24 cellular contexts compared by ENCODE assay signal in the genomic region with DNA sequence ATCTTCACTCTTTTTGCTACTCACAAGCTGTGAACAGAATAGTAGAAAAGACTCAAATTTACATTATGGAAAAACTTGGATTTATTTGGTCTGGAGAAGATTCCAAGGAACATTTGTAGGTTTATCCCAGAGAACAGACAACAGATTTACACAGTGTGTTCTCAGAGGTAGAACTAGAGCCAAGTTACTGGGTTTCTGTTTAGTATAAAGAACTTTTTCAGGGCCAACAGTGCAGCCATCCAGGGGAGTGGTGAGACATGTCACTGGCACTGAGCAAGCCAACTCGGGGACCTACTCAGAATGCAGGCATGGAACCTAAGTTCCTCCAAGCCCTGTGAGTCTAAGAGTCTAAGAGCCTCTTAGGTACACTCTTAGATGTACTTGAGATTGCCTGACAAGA.
"Had no signal": no experiment of that assay in that cellular context is flagged by ENCODE, and none has a peak within 500 bp of the region (broad histone marks: within the 10 kb centered on the region; RNA-seq: fewer than 3 reads in every experiment).

No MANE protein-coding gene starts in this region.

- H3K36me3 ChIP-seq: colonic mucosa, esophagus muscularis mucosa, esophagus squamous epithelium, gastrocnemius medialis, heart left ventricle, heart right ventricle had no signal

- H3K4me1 ChIP-seq: colonic mucosa, esophagus muscularis mucosa, esophagus squamous epithelium, foreskin keratinocyte, gastroesophageal sphincter had no signal

- H3K4me3 ChIP-seq: colonic mucosa, coronary artery, dorsolateral prefrontal cortex, esophagus muscularis mucosa, esophagus squamous epithelium, gastrocnemius medialis, gastroesophageal sphincter, heart left ventricle, heart right ventricle had no signal

- H3K27ac ChIP-seq: colonic mucosa, coronary artery, dorsolateral prefrontal cortex, epithelial cell of prostate, esophagus muscularis mucosa, esophagus squamous epithelium, foreskin keratinocyte, gastrocnemius medialis, gastroesophageal sphincter, heart right ventricle had no signal

- H3K9me3 ChIP-seq: colonic mucosa, esophagus muscularis mucosa, esophagus squamous epithelium, gastrocnemius medialis, gastroesophageal sphincter, heart left ventricle, heart right ventricle had no signal

- DNase-seq: colonic mucosa; cortex of kidney; dermis blood vessel endothelial cell; dorsolateral prefrontal cortex; effector CD4-positive, alpha-beta T cell; effector CD8-positive, alpha-beta T cell; effector memory CD4-positive, alpha-beta T cell; effector memory CD8-positive, alpha-beta T cell; endodermal cell; erythroblast; esophagus squamous epithelium; foreskin fibroblast; foreskin keratinocyte; foreskin melanocyte; gastrocnemius medialis; glutamatergic neuron; head of caudate nucleus; heart left ventricle; heart right ventricle had no signal

- H3K27me3 ChIP-seq: colonic mucosa, esophagus muscularis mucosa, esophagus squamous epithelium, gastrocnemius medialis, gastroesophageal sphincter, heart left ventricle, heart right ventricle had no signal

- ATAC-seq: effector memory CD8-positive, alpha-beta T cell; esophagus mucosa; foreskin keratinocyte; gastrocnemius medialis; gastroesophageal sphincter; heart left ventricle; heart right ventricle had no signal
